ENCODE assay signal across 1 cellular context in genomic region chr2:101551489-101551888, GRCh38.
TF ChIP-seq lines count a peak whose summit lies in the region.

No MANE protein-coding gene starts in this region.

TF ChIP-seq in GM12878, 131 proteins besides CTCF, POLR2A, EP300 and RAD21 (continued from another document):
- TF ChIP-seq, protein P1, sequence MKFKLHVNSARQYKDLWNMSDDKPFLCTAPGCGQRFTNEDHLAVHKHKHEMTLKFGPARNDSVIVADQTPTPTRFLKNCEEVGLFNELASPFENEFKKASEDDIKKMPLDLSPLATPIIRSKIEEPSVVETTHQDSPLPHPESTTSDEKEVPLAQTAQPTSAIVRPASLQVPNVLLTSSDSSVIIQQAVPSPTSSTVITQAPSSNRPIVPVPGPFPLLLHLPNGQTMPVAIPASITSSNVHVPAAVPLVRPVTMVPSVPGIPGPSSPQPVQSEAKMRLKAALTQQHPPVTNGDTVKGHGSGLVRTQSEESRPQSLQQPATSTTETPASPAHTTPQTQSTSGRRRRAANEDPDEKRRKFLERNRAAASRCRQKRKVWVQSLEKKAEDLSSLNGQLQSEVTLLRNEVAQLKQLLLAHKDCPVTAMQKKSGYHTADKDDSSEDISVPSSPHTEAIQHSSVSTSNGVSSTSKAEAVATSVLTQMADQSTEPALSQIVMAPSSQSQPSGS (IDR thresholded peaks at IDR 0.05; ENCODE audit: low read length): no peak
- TF ChIP-seq, protein P2, sequence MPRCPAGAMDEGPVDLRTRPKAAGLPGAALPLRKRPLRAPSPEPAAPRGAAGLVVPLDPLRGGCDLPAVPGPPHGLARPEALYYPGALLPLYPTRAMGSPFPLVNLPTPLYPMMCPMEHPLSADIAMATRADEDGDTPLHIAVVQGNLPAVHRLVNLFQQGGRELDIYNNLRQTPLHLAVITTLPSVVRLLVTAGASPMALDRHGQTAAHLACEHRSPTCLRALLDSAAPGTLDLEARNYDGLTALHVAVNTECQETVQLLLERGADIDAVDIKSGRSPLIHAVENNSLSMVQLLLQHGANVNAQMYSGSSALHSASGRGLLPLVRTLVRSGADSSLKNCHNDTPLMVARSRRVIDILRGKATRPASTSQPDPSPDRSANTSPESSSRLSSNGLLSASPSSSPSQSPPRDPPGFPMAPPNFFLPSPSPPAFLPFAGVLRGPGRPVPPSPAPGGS (IDR thresholded peaks at IDR 0.05; ENCODE audit: borderline replicate concordance, insufficient read depth, low read depth, low read length, poor library complexity, severe bottlenecking): no peak
- TF ChIP-seq MYB (IDR thresholded peaks at IDR 0.05; ENCODE audit: borderline replicate concordance, low read depth, low read length) (no peak), ZBED1 (IDR thresholded peaks at IDR 0.05; ENCODE audit: borderline replicate concordance) (no peak), BHLHE40 (IDR thresholded peaks at IDR 0.05; ENCODE audit: borderline replicate concordance in 1 of 2, low read depth in 2 of 2, low read length in 1 of 2) (no peak), CHD4 (IDR thresholded peaks at IDR 0.05) (no peak), CBX3 (IDR thresholded peaks at IDR 0.05; ENCODE audit: borderline replicate concordance, low read depth) (no peak), MAX (IDR thresholded peaks at IDR 0.05; ENCODE audit: low read depth, low read length) (no peak), POLR2AphosphoS5 (IDR thresholded peaks at IDR 0.05; ENCODE audit: low read length) (no peak), TCF7 (IDR thresholded peaks at IDR 0.05; ENCODE audit: borderline replicate concordance) (no peak), FOXK2 (IDR thresholded peaks at IDR 0.05) (no peak), MTA2 (IDR thresholded peaks at IDR 0.05; ENCODE audit: low read depth) (no peak), NBN (IDR thresholded peaks at IDR 0.05) (no peak)
- TF ChIP-seq, protein P3, sequence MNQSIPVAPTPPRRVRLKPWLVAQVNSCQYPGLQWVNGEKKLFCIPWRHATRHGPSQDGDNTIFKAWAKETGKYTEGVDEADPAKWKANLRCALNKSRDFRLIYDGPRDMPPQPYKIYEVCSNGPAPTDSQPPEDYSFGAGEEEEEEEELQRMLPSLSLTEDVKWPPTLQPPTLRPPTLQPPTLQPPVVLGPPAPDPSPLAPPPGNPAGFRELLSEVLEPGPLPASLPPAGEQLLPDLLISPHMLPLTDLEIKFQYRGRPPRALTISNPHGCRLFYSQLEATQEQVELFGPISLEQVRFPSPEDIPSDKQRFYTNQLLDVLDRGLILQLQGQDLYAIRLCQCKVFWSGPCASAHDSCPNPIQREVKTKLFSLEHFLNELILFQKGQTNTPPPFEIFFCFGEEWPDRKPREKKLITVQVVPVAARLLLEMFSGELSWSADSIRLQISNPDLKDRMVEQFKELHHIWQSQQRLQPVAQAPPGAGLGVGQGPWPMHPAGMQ (IDR thresholded peaks at IDR 0.05; ENCODE audit: borderline replicate concordance): no peak
